14 cellular contexts compared by ENCODE assay signal in genomic region chr12:46177842-46178608, GRCh38.
DNase-seq lines count a peak whose midpoint lies in the region; ATAC-seq lines count a peak whose summit lies in the region.
"Had no signal": no experiment of that assay in that cellular context is flagged by ENCODE, and none has a peak within 500 bp of the region (broad histone marks: within the 10 kb centered on the region; RNA-seq: fewer than 3 reads in every experiment).

No MANE protein-coding gene starts in this region.

- H3K9me3 Mint-ChIP-seq in activated T-cell treated with anti-CD3 and anti-CD28 coated beads, Interleukin-2, amount 50 U/mL, for 72 hours = no peaks in the 10 kb centered on the region
- H3K9me3 Mint-ChIP-seq in activated naive CD8-positive, alpha-beta T cell treated with anti-CD3 and anti-CD28 coated beads for 36 hours = no peaks in the 10 kb centered on the region
- no peaks in the 10 kb centered on the region for H3K9me3 Mint-ChIP-seq in stimulated activated effector memory CD8-positive, alpha-beta T cell treated with anti-CD3 and anti-CD28 coated beads, Interleukin-12 subunit alpha, Interleukin-12 subunit beta, amount 100 ng/mL, for 72 hours
- H3K9me3 Mint-ChIP-seq: GM23338 had no signal

- peak overlapping the region; percentile 13 to 56 for H3K4me3 Mint-ChIP-seq in activated T-cell treated with anti-CD3 and anti-CD28 coated beads, Interleukin-2, amount 50 U/mL, for 72 hours
- peak overlapping the region; percentile 33 for H3K4me3 Mint-ChIP-seq in activated naive CD8-positive, alpha-beta T cell treated with anti-CD3 and anti-CD28 coated beads for 36 hours
- H3K4me3 Mint-ChIP-seq in stimulated activated effector memory CD8-positive, alpha-beta T cell treated with anti-CD3 and anti-CD28 coated beads, Interleukin-12 subunit alpha, Interleukin-12 subunit beta, amount 100 ng/mL, for 72 hours = no peak overlapping the region
- H3K4me3 Mint-ChIP-seq: GM23338 had no signal

- H3K36me3 Mint-ChIP-seq in activated T-cell treated with anti-CD3 and anti-CD28 coated beads, Interleukin-2, amount 50 U/mL, for 72 hours (ENCODE audit: insufficient read depth in 2 of 2) = no peaks in the 10 kb centered on the region
- peaks cover 14% of the 10 kb centered on the region for H3K36me3 Mint-ChIP-seq in activated naive CD8-positive, alpha-beta T cell treated with anti-CD3 and anti-CD28 coated beads for 36 hours
- H3K36me3 Mint-ChIP-seq in stimulated activated effector memory CD8-positive, alpha-beta T cell treated with anti-CD3 and anti-CD28 coated beads, Interleukin-12 subunit alpha, Interleukin-12 subunit beta, amount 100 ng/mL, for 72 hours = peaks cover 16% of the 10 kb centered on the region

- no peaks in the 10 kb centered on the region for H3K27me3 Mint-ChIP-seq in activated T-cell treated with anti-CD3 and anti-CD28 coated beads, Interleukin-2, amount 50 U/mL, for 72 hours (ENCODE audit: low read depth)
- no peaks in the 10 kb centered on the region for H3K27me3 Mint-ChIP-seq in activated naive CD8-positive, alpha-beta T cell treated with anti-CD3 and anti-CD28 coated beads for 36 hours

- peaks cover 46% of the 10 kb centered on the region for H3K4me1 Mint-ChIP-seq in activated T-cell treated with anti-CD3 and anti-CD28 coated beads, Interleukin-2, amount 50 U/mL, for 72 hours (ENCODE audit: low read depth)
- peaks cover 63% of the 10 kb centered on the region for H3K4me1 Mint-ChIP-seq in activated naive CD8-positive, alpha-beta T cell treated with anti-CD3 and anti-CD28 coated beads for 36 hours
- peaks cover 21% of the 10 kb centered on the region for H3K4me1 Mint-ChIP-seq in stimulated activated effector memory CD8-positive, alpha-beta T cell treated with anti-CD3 and anti-CD28 coated beads, Interleukin-12 subunit alpha, Interleukin-12 subunit beta, amount 100 ng/mL, for 72 hours

- peak overlapping the region; percentile 76 for H3K27ac Mint-ChIP-seq in activated T-cell treated with anti-CD3 and anti-CD28 coated beads, Interleukin-2, amount 50 U/mL, for 72 hours
- peak overlapping the region; percentile 74 for H3K27ac Mint-ChIP-seq in activated naive CD8-positive, alpha-beta T cell treated with anti-CD3 and anti-CD28 coated beads for 36 hours
- no peak overlapping the region for H3K27ac Mint-ChIP-seq in stimulated activated effector memory CD8-positive, alpha-beta T cell treated with anti-CD3 and anti-CD28 coated beads, Interleukin-12 subunit alpha, Interleukin-12 subunit beta, amount 100 ng/mL, for 72 hours
- H3K27ac Mint-ChIP-seq: GM23338 had no signal

- DNase-seq in activated T-cell treated with anti-CD3 and anti-CD28 coated beads, Interleukin-2, amount 50 U/mL, for 72 hours = no peak
- DNase-seq in activated T-cell treated with anti-CD3 and anti-CD28 coated beads, Interleukin-2, amount 50 U/mL, for 1 hour = no peak
- DNase-seq in HT1080 (ENCODE audit: low read depth) (peak; percentile 50), SW480 (ENCODE audit: low spot score) (no peak), GF-D8 (lab: John Stamatoyannopoulos, UW) (no peak)
- no peak for DNase-seq in activated naive CD8-positive, alpha-beta T cell treated with anti-CD3 and anti-CD28 coated beads for 36 hours
- DNase-seq in stimulated activated effector memory CD8-positive, alpha-beta T cell treated with anti-CD3 and anti-CD28 coated beads, Interleukin-12 subunit alpha, Interleukin-12 subunit beta, amount 100 ng/mL, for 72 hours (ENCODE audit: low spot score in 2 of 2) = no peak
- DNase-seq: activated CD4-positive, alpha-beta T cell treated with anti-CD3 and anti-CD28 coated beads for 4 hours; activated naive CD4-positive, alpha-beta T cell treated with Interleukin-2 at 50 U/mL for 16 hours; heart left ventricle; uterus had no signal

- ATAC-seq in activated T-cell treated with anti-CD3 and anti-CD28 coated beads, Interleukin-2, amount 50 U/mL, for 72 hours (replicated peaks in 1 of 2) = peak; percentile 33 to 39
- peak; percentile 39 for ATAC-seq in stimulated activated effector memory CD8-positive, alpha-beta T cell treated with anti-CD3 and anti-CD28 coated beads, Interleukin-12 subunit alpha, Interleukin-12 subunit beta, amount 100 ng/mL, for 72 hours
- no peak for ATAC-seq in HG02759 (IDR thresholded peaks at IDR 0.05; ENCODE audit: unreplicated experiment)
- ATAC-seq: GM23338, heart left ventricle, SK-N-SH treated with all-trans-retinoic acid at 6 μM for 48 hours had no signal
